In the genomic region with DNA sequence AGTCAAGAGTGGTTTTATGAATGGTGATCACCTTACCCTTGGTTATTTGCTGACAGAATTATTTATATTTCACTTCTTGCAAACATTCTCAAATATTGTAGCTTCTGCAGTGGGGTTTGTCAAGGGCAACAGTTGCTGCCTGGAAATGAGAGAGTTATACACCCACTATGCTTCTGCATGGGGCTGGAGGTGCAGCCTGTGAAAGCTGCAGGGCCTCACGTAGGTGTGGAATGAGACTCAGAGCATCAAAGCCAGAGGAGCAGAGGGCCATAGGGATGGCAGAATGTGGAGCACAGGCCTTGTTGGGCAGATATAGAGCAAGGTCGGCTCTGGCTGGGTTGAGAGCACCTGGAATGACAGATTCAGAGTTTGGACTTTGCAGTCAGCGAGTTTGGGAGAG, we compare ENCODE assay signal across 17 cellular contexts.
A peak's percentile ranks its signal among the peaks of the same experiment; 100 is the strongest.
DNase-seq lines count a peak whose midpoint lies in the region; ATAC-seq and TF ChIP-seq lines count a peak whose summit lies in the region.
"Had no signal": no experiment of that assay in that cellular context is flagged by ENCODE, and none has a peak within 500 bp of the region (broad histone marks: within the 10 kb centered on the region; RNA-seq: fewer than 3 reads in every experiment).

No MANE protein-coding gene starts in this region.

- ATAC-seq in activated T-helper 17 cell treated with anti-CD3 and anti-CD28 coated beads, Interleukin-2, amount 50 U/mL, for 72 hours (replicated peaks): no peak
- ATAC-seq in left cardiac atrium: no peak
- ATAC-seq: right cardiac atrium had no signal

- peaks cover 47% of the 10 kb centered on the region for H3K27me3 Mint-ChIP-seq in activated CD4-positive, alpha-beta T cell treated with anti-CD3 and anti-CD28 coated beads, Interleukin-2, amount 10 ng/mL, durations not matched to agents 24 days and 14 days
- peaks cover 44% of the 10 kb centered on the region for H3K27me3 Mint-ChIP-seq in activated T-helper 17 cell treated with anti-CD3 and anti-CD28 coated beads, Interleukin-2, amount 50 U/mL, for 72 hours
- H3K27me3 Mint-ChIP-seq in endothelial cell (ENCODE audit: unreplicated experiment) (peaks cover 17% of the 10 kb centered on the region), progenitor cell of endocrine pancreas (peaks cover 61% of the 10 kb centered on the region)

- TF ChIP-seq CTCF in endothelial cell (IDR thresholded peaks at IDR 0.05; ENCODE audit: unreplicated experiment) (no peak), progenitor cell of endocrine pancreas (IDR thresholded peaks at IDR 0.05; ENCODE audit: unreplicated experiment) (no peak)

- H3K4me1 Mint-ChIP-seq in activated CD4-positive, alpha-beta T cell treated with anti-CD3 and anti-CD28 coated beads, Interleukin-2, amount 10 ng/mL, durations not matched to agents 24 days and 14 days: peaks cover 12% of the 10 kb centered on the region
- H3K4me1 Mint-ChIP-seq in activated T-helper 17 cell treated with anti-CD3 and anti-CD28 coated beads, Interleukin-2, amount 50 U/mL, for 72 hours: no peaks in the 10 kb centered on the region
- H3K4me1 Mint-ChIP-seq in endothelial cell (ENCODE audit: unreplicated experiment) (peaks cover 51% of the 10 kb centered on the region), progenitor cell of endocrine pancreas (ENCODE audit: low read depth) (peaks cover 42% of the 10 kb centered on the region)

- peaks cover 4% of the 10 kb centered on the region for H3K36me3 Mint-ChIP-seq in activated CD4-positive, alpha-beta T cell treated with anti-CD3 and anti-CD28 coated beads, Interleukin-2, amount 10 ng/mL, durations not matched to agents 24 days and 14 days (ENCODE audit: low read depth)
- no peaks in the 10 kb centered on the region for H3K36me3 Mint-ChIP-seq in activated T-helper 17 cell treated with anti-CD3 and anti-CD28 coated beads, Interleukin-2, amount 50 U/mL, for 72 hours (ENCODE audit: low read depth)
- peaks cover 17% of the 10 kb centered on the region for H3K36me3 Mint-ChIP-seq in endothelial cell (ENCODE audit: low read depth, unreplicated experiment)
- no peaks in the 10 kb centered on the region for H3K36me3 Mint-ChIP-seq in progenitor cell of endocrine pancreas (ENCODE audit: insufficient read depth)

- peak overlapping the region; percentile 75 for H3K4me3 Mint-ChIP-seq in activated CD4-positive, alpha-beta T cell treated with anti-CD3 and anti-CD28 coated beads, Interleukin-2, amount 10 ng/mL, durations not matched to agents 24 days and 14 days
- H3K4me3 Mint-ChIP-seq in activated T-helper 17 cell treated with anti-CD3 and anti-CD28 coated beads, Interleukin-2, amount 50 U/mL, for 72 hours: peak overlapping the region; percentile 26
- H3K4me3 Mint-ChIP-seq in endothelial cell (ENCODE audit: unreplicated experiment) (peak overlapping the region; percentile 94), progenitor cell of endocrine pancreas (ENCODE audit: low read depth) (peak overlapping the region; percentile 76)

- no peak overlapping the region for H3K27ac Mint-ChIP-seq in activated CD4-positive, alpha-beta T cell treated with anti-CD3 and anti-CD28 coated beads, Interleukin-2, amount 10 ng/mL, durations not matched to agents 24 days and 14 days
- no peak overlapping the region for H3K27ac Mint-ChIP-seq in activated T-helper 17 cell treated with anti-CD3 and anti-CD28 coated beads, Interleukin-2, amount 50 U/mL, for 72 hours
- H3K27ac Mint-ChIP-seq in endothelial cell (ENCODE audit: unreplicated experiment): peak overlapping the region; percentile 88
- no peak overlapping the region for H3K27ac Mint-ChIP-seq in progenitor cell of endocrine pancreas

- H3K9me3 Mint-ChIP-seq in activated CD4-positive, alpha-beta T cell treated with anti-CD3 and anti-CD28 coated beads, Interleukin-2, amount 10 ng/mL, durations not matched to agents 24 days and 14 days: no peaks in the 10 kb centered on the region
- no peaks in the 10 kb centered on the region for H3K9me3 Mint-ChIP-seq in activated T-helper 17 cell treated with anti-CD3 and anti-CD28 coated beads, Interleukin-2, amount 50 U/mL, for 72 hours
- peaks cover 5% of the 10 kb centered on the region for H3K9me3 Mint-ChIP-seq in endothelial cell (ENCODE audit: unreplicated experiment)
- no peaks in the 10 kb centered on the region for H3K9me3 Mint-ChIP-seq in progenitor cell of endocrine pancreas (ENCODE audit: low read depth)

- peak; percentile 45 for DNase-seq in activated CD4-positive, alpha-beta T cell treated with anti-CD3 and anti-CD28 coated beads, Interleukin-2, amount 10 ng/mL, durations not matched to agents 24 days and 14 days
- DNase-seq in activated CD4-positive, alpha-beta T cell treated with anti-CD3 and anti-CD28 coated beads, Interleukin-2, amount 50 U/mL, for 48 hours: no peak
- DNase-seq in endothelial cell (ENCODE audit: low spot score) (no peak), progenitor cell of endocrine pancreas (ENCODE audit: low spot score, unreplicated experiment) (no peak), NAMALWA (ENCODE audit: low spot score) (no peak), left cardiac atrium (no peak), posterior vena cava (ENCODE audit: low spot score) (no peak)
- DNase-seq: activated naive CD4-positive, alpha-beta T cell; activated T-cell treated with anti-CD3 and anti-CD28 coated beads for 4 hours; amniotic stem cell; Karpas-422; left lung; NCI-H1436; pancreas; right cardiac atrium; spleen had no signal

- intact Hi-C loops in activated CD4-positive, alpha-beta T cell treated with anti-CD3 and anti-CD28 coated beads, Interleukin-2, amount 10 ng/mL, durations not matched to agents 24 days and 14 days (cut with micrococcal nuclease): loop anchor here (5.0 kb wide), 1 partner anchor 168 kb away; no protein-coding TSS in a partner anchor
- intact Hi-C loops in left cardiac atrium (cut with DNase I) (no loop called here), posterior vena cava (cut with DNase I) (no loop called here)

Comparison
In these comparisons a context has a peak if more than half of its experiments do, and no peak if none do; other contexts are left out.
1. H3K4me3 Mint-ChIP-seq: peak in every context shown above with its lines; median percentile 94 in endothelial cell; 76 in progenitor cell of endocrine pancreas; 75 in activated CD4-positive, alpha-beta T cell treated with anti-CD3 and anti-CD28 coated beads, Interleukin-2, amount 10 ng/mL, durations not matched to agents 24 days and 14 days; 26 in activated T-helper 17 cell treated with anti-CD3 and anti-CD28 coated beads, Interleukin-2, amount 50 U/mL, for 72 hours.